Comparison of ENCODE assay signal across 9 cellular contexts in genomic region chr12:2813214-2813554, GRCh38. TPM values are rescaled to one million over a fixed set of nuclear protein-coding genes. Genes with fewer than 3 reads are reported as not detected.
DNase-seq lines count a peak whose midpoint lies in the region; ATAC-seq and TF ChIP-seq lines count a peak whose summit lies in the region.
"Had no signal": no experiment of that assay in that cellular context is flagged by ENCODE, and none has a peak within 500 bp of the region (broad histone marks: within the 10 kb centered on the region; RNA-seq: fewer than 3 reads in every experiment).

No MANE protein-coding gene starts in this region.

- H4K91ac ChIP-seq in trophoblast cell (ENCODE audit: low read depth, low read length) = peak overlapping the region; percentile 67

- 0 to 7% methylated on average over 4 of the region's 4 CpGs for WGBS in esophagus squamous epithelium, 2 donors
- WGBS in trophoblast cell (ENCODE audit: extremely low coverage, insufficient coverage, insufficient read length) = no CpG with 5 or more reads among the region's 4 CpGs

- peak overlapping the region; percentile 52 for H4K12ac ChIP-seq in trophoblast cell (ENCODE audit: low read depth, low read length)

- H3K23ac ChIP-seq in trophoblast cell (ENCODE audit: low read length) = no peak overlapping the region

- no TSS peak for BruUV-seq in PC-9 (replicated peaks; lab: Mats Ljungman, UMichigan)

- POLR2A ChIA-PET in PC-9 (lab: Charles Lee; ENCODE audit: unreplicated experiment) = interaction anchor here (0.5 kb wide), 1 partner anchor 132 kb away, joined by 19 read pairs; no protein-coding TSS in a partner anchor

- H2AFZ ChIP-seq in PC-9 (peak overlapping the region; percentile 85), trophoblast cell (ENCODE audit: insufficient read depth, low read length, poor library complexity) (peak overlapping the region; percentile 50)

- no peaks in the 10 kb centered on the region for H3K4me1 ChIP-seq in ES-I3 (ENCODE audit: insufficient read depth, low read length)
- H3K4me1 ChIP-seq in PC-9 (replicated peaks; ENCODE audit: insufficient read depth) = peaks cover 16% of the 10 kb centered on the region
- peaks cover 4 to 32% (median 17%) of the 10 kb centered on the region in 3 donors for H3K4me1 ChIP-seq in esophagus squamous epithelium
- H3K4me1 ChIP-seq in trophoblast cell (ENCODE audit: control insufficient read depth in 1 of 2, insufficient read depth in 2 of 2, low read length in 2 of 2) = peaks cover 0 to 3% of the 10 kb centered on the region in 2 experiments

- DNase-seq in PC-9 (no peak), esophagus squamous epithelium (lab: John Stamatoyannopoulos, UW) (no peak), trophoblast cell (no peak), NCI-H748 treated with DMSO at 0.1 percent for 48 hours (lab: John Stamatoyannopoulos, UW) (no peak)
- no peak for DNase-seq in stimulated activated naive CD4-positive, alpha-beta T cell (lab: John Stamatoyannopoulos, UW)

- H3K4me2 ChIP-seq in PC-9 (peak overlapping the region; percentile 83), trophoblast cell (ENCODE audit: low read length) (peak overlapping the region; percentile 78)

- peak overlapping the region; percentile 78 for H3K4me3 ChIP-seq in PC-9
- peak overlapping the region; percentile 53 to 98 (median 76) for H3K4me3 ChIP-seq in esophagus squamous epithelium
- peak overlapping the region; percentile 99 for H3K4me3 ChIP-seq in trophoblast cell (ENCODE audit: low read depth, low read length)

- peaks cover 8% of the 10 kb centered on the region for H3K79me1 ChIP-seq in trophoblast cell (ENCODE audit: low read length)

- H3K27me3 ChIP-seq in PC-9 (ENCODE audit: insufficient read depth, low read depth) = no peaks in the 10 kb centered on the region
- H3K27me3 ChIP-seq in esophagus squamous epithelium = no peaks in the 10 kb centered on the region
- H3K27me3 ChIP-seq in trophoblast cell (ENCODE audit: insufficient read depth, low read length) = no peaks in the 10 kb centered on the region

- TF ChIP-seq POLR2A in esophagus squamous epithelium (IDR thresholded peaks at IDR 0.05) = no peak

- H3K14ac ChIP-seq in trophoblast cell (ENCODE audit: low read length) = peak overlapping the region; percentile 78

- H3K9ac ChIP-seq in ES-I3 (ENCODE audit: low read depth, low read length) (peak overlapping the region; percentile 95), trophoblast cell (ENCODE audit: low read length) (peak overlapping the region; percentile 51)

- H3F3A ChIP-seq in PC-9 (ENCODE audit: insufficient read depth, low read depth) = peaks cover 8% of the 10 kb centered on the region

- no peak overlapping the region for H2BK12ac ChIP-seq in trophoblast cell (ENCODE audit: low read length)

- H3K9me3 ChIP-seq in ES-I3 (ENCODE audit: control insufficient read depth, insufficient read depth, low read length) (no peaks in the 10 kb centered on the region), PC-9 (ENCODE audit: insufficient read depth, low read depth) (no peaks in the 10 kb centered on the region), esophagus squamous epithelium (no peaks in the 10 kb centered on the region), trophoblast cell (ENCODE audit: insufficient read depth, low read depth, low read length) (no peaks in the 10 kb centered on the region)

- peak overlapping the region; percentile 52 for H3K18ac ChIP-seq in trophoblast cell (ENCODE audit: low read length)

- CTCF ChIA-PET in PC-9 (lab: Charles Lee) = interaction anchor here (1.2 kb wide), 1 partner anchor 17 kb away, joined by 3 read pairs; no protein-coding TSS in a partner anchor

- no peak overlapping the region for H2BK120ac ChIP-seq in trophoblast cell (ENCODE audit: insufficient read depth, low read length, poor library complexity)

- peak overlapping the region; percentile 61 for H2BK5ac ChIP-seq in trophoblast cell (ENCODE audit: low read depth, low read length, poor library complexity)

- peak overlapping the region; percentile 77 for H4K8ac ChIP-seq in trophoblast cell (ENCODE audit: low read depth, low read length)

- H3K36me3 ChIP-seq in ES-I3 (ENCODE audit: insufficient read depth, low read length) (peaks cover 3% of the 10 kb centered on the region), PC-9 (ENCODE audit: low read depth) (0 out of 2 replicates have a peak, but pooled peaks cover 3% of the 10 kb centered on the region), esophagus squamous epithelium (peaks cover 0 to 25% (median 10%) of the 10 kb centered on the region in 3 donors), trophoblast cell (ENCODE audit: control insufficient read depth in 1 of 2, insufficient read depth in 2 of 2, low read length in 2 of 2) (peaks cover 6 to 10% of the 10 kb centered on the region in 2 experiments)

- no peak overlapping the region for H2AK5ac ChIP-seq in trophoblast cell (ENCODE audit: low read length)

- peak overlapping the region; percentile 37 for H3K4ac ChIP-seq in trophoblast cell (ENCODE audit: low read depth, low read length)

- H3K79me2 ChIP-seq in PC-9 (ENCODE audit: low read depth) (peaks cover 33% of the 10 kb centered on the region), trophoblast cell (ENCODE audit: control insufficient read depth, insufficient read depth, low read length, poor library complexity) (peaks cover 2% of the 10 kb centered on the region)

- H4K20me1 ChIP-seq in PC-9 (ENCODE audit: insufficient read depth) = 0 out of 2 replicates have a peak, but pooled peaks cover 7% of the 10 kb centered on the region

- intact Hi-C loops in PC-9 (cut with micrococcal nuclease; ENCODE audit: unreplicated experiment) = loop anchor here (1.0 kb wide), 2 partner anchors 73 to 228 kb away; no protein-coding TSS in a partner anchor
- intact Hi-C loops in esophagus squamous epithelium (cut with DNase I) = no loop called here

- ATAC-seq in GM21528 (IDR thresholded peaks at IDR 0.05; ENCODE audit: low FRiP score, unreplicated experiment) = no peak
- no peak for ATAC-seq in HG03565 (IDR thresholded peaks at IDR 0.05; ENCODE audit: unreplicated experiment)

- TF ChIP-seq CTCF in PC-9 (conservative IDR thresholded peaks at IDR 0.05) = no peak
- TF ChIP-seq CTCF in esophagus squamous epithelium (IDR thresholded peaks at IDR 0.05) = no peak

- peak overlapping the region; percentile 76; the same call in 1 of the 2 replicates for H3K27ac ChIP-seq in PC-9
- peak overlapping the region; percentile 88 to 98 (median 95) for H3K27ac ChIP-seq in esophagus squamous epithelium
- peak overlapping the region; percentile 50 for H3K27ac ChIP-seq in trophoblast cell (ENCODE audit: low read depth, low read length)

- no peaks in the 10 kb centered on the region for H3K9me2 ChIP-seq in PC-9 (ENCODE audit: insufficient read depth)

RNA-seq across cellular contexts. Expression of gene ITFG2, which starts 0.7 kb away (rescaled TPM):
- total RNA-seq in PC-9 (2021) (33.3 and 41.3 TPM in 2 replicates), esophagus squamous epithelium (10 to 100 TPM; 14.3 to 27.5 (median 15.7) TPM)
- polyA plus RNA-seq in trophoblast cell (2013) = 8.4 and 8.5 TPM in 2 replicates

RNA-seq across cellular contexts. Expression of gene FKBP4, which starts 18.4 kb away (rescaled TPM):
- 189 and 226 TPM in 2 replicates for total RNA-seq in PC-9 (2021)
- 10 to 100 TPM; 55.9 to 86.2 (median 62.8) TPM for total RNA-seq in esophagus squamous epithelium
- 60.6 and 65.9 TPM in 2 replicates for polyA plus RNA-seq in trophoblast cell (2013)

RNA-seq across cellular contexts. Expression of gene NRIP2, which starts 21.7 kb away (rescaled TPM):
- total RNA-seq in PC-9 (2021) = not detected in 2 replicates
- 1 to 10 TPM in 1 of 4 donors, under 1 TPM in 1, not detected in 2; 0.38 to 1.6 TPM for total RNA-seq in esophagus squamous epithelium
- not detected in 2 replicates for polyA plus RNA-seq in trophoblast cell (2013)
- total RNA-seq: lung microvascular endothelial cell had no signal

RNA-seq across cellular contexts. Expression of gene TEX52, which starts 43.7 kb away (rescaled TPM):
- total RNA-seq in PC-9 (2021) (not detected in 2 replicates), esophagus squamous epithelium (not detected)
- not detected in 2 replicates for polyA plus RNA-seq in trophoblast cell (2013)
- total RNA-seq: lung microvascular endothelial cell had no signal
